Comparison of ENCODE assay signal across 1 cellular context in the genomic region with DNA sequence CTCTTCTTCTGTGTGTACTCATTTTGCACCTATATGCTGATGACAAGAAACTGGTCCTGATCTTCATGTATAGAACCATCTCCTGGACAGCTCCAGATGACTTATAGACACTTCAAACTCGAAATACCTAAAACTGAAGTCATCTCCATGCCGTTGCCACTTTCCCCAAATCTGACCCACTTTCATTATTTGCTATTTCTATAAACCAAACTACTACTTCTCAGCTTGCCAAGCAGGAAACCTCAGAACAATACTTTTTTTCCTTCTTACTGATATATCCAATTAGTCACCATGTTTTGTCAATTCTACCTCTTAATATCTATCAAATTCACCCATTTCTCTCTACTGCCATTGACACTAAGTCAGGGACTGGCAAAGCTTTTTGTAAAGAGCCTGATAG.
TF ChIP-seq lines count a peak whose summit lies in the region.

No MANE protein-coding gene starts in this region.

TF ChIP-seq in GM12878, 131 proteins besides CTCF, POLR2A, EP300 and RAD21:
- no peak for TF ChIP-seq PAX8 (IDR thresholded peaks at IDR 0.05)
- TF ChIP-seq CBX3 (IDR thresholded peaks at IDR 0.05; ENCODE audit: borderline replicate concordance, low read depth), result no peak
- no peak for TF ChIP-seq KLF5 (IDR thresholded peaks at IDR 0.05; ENCODE audit: partially characterized antibody)
- TF ChIP-seq, protein P1, sequence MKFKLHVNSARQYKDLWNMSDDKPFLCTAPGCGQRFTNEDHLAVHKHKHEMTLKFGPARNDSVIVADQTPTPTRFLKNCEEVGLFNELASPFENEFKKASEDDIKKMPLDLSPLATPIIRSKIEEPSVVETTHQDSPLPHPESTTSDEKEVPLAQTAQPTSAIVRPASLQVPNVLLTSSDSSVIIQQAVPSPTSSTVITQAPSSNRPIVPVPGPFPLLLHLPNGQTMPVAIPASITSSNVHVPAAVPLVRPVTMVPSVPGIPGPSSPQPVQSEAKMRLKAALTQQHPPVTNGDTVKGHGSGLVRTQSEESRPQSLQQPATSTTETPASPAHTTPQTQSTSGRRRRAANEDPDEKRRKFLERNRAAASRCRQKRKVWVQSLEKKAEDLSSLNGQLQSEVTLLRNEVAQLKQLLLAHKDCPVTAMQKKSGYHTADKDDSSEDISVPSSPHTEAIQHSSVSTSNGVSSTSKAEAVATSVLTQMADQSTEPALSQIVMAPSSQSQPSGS (IDR thresholded peaks at IDR 0.05; ENCODE audit: low read length), result no peak
- TF ChIP-seq POLR2AphosphoS2 (IDR thresholded peaks at IDR 0.05; ENCODE audit: low read depth, low read length), result no peak
- no peak for TF ChIP-seq SMAD5 (IDR thresholded peaks at IDR 0.05; ENCODE audit: low read depth)
- TF ChIP-seq YY1 (IDR thresholded peaks at IDR 0.05; ENCODE audit: low read depth, low read length), result no peak
- TF ChIP-seq STAT3 (IDR thresholded peaks at IDR 0.05; ENCODE audit: low read depth, low read length), result no peak
- TF ChIP-seq, protein P2, sequence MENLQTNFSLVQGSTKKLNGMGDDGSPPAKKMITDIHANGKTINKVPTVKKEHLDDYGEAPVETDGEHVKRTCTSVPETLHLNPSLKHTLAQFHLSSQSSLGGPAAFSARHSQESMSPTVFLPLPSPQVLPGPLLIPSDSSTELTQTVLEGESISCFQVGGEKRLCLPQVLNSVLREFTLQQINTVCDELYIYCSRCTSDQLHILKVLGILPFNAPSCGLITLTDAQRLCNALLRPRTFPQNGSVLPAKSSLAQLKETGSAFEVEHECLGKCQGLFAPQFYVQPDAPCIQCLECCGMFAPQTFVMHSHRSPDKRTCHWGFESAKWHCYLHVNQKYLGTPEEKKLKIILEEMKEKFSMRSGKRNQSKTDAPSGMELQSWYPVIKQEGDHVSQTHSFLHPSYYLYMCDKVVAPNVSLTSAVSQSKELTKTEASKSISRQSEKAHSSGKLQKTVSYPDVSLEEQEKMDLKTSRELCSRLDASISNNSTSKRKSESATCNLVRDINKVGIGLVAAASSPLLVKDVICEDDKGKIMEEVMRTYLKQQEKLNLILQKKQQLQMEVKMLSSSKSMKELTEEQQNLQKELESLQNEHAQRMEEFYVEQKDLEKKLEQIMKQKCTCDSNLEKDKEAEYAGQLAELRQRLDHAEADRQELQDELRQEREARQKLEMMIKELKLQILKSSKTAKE (IDR thresholded peaks at IDR 0.05; ENCODE audit: low read depth, poor library complexity, severe bottlenecking), result no peak
